ENCODE assay signal across 9 cellular contexts in genomic region chr7:149285581-149285975, GRCh38. TPM values are rescaled to one million over a fixed set of nuclear protein-coding genes. Genes with fewer than 3 reads are reported as not detected.
A peak's percentile ranks its signal among the peaks of the same experiment; 100 is the strongest.
DNase-seq lines count a peak whose midpoint lies in the region; ATAC-seq, FAIRE-seq and TF ChIP-seq lines count a peak whose summit lies in the region.
"Had no signal": no experiment of that assay in that cellular context is flagged by ENCODE, and none has a peak within 500 bp of the region (broad histone marks: within the 10 kb centered on the region; RNA-seq: fewer than 3 reads in every experiment).

No MANE protein-coding gene starts in this region.

- in situ Hi-C loops in GM12878 (cut with MboI), result no loop called here

- no peak for TF ChIP-seq RAD21 in GM12878 (IDR thresholded peaks at IDR 0.05; ENCODE audit: insufficient read depth, low read depth, low read length)

- H2AFZ ChIP-seq in GM12878 (ENCODE audit: control insufficient read depth, low read depth, low read length), result peak overlapping the region; percentile 62

- FAIRE-seq in GM12878 (lab: Jason Lieb, UNC) (no peak), RCC 7860 (lab: Jason Lieb, UNC) (no peak)
- FAIRE-seq: islet of Langerhans had no signal

- TF ChIP-seq CTCF in BE2C (IDR thresholded peaks at IDR 0.05; ENCODE audit: low read depth, low read length) (no peak), GM12878 (IDR thresholded peaks at IDR 0.05 in 2 of 3, conservative IDR thresholded peaks at IDR 0.05 in 1 of 3; ENCODE audit: control insufficient read depth in 2 of 3, extremely low read depth in 1 of 3, insufficient read depth in 1 of 3, low read depth in 3 of 3, low read length in 3 of 3) (no peak)

- CTCF ChIA-PET in GM12878 (lab: Yijun Ruan, JAX), result interaction anchor here (0.9 to 1.8 kb wide), 13 partner anchors 12 to 210 kb away, joined by 3 to 23 read pairs (median 4); partner anchors contain the start of genes ZNF212, ZNF282, ZNF398 and ZNF783

- H3K27ac ChIP-seq in GM12878 (ENCODE audit: control insufficient read depth, insufficient read depth), result no peak overlapping the region
- no peak overlapping the region for H3K27ac ChIP-seq in stomach smooth muscle (ENCODE audit: low read length)

- H3K27me3 ChIP-seq in BE2C (no peaks in the 10 kb centered on the region), GM12878 (replicated peaks in 1 of 2; ENCODE audit: control insufficient read depth in 2 of 2, insufficient read depth in 2 of 2, low read length in 1 of 2) (no peaks in the 10 kb centered on the region), stomach smooth muscle (ENCODE audit: control insufficient read depth in 1 of 2, insufficient read depth in 2 of 2, low read length in 2 of 2) (no peaks in the 10 kb centered on the region)

- H3K36me3 ChIP-seq in BE2C, result no peaks in the 10 kb centered on the region
- peaks cover 0 to 1% of the 10 kb centered on the region in 2 experiments; a peak in 2 of 4 replicates for H3K36me3 ChIP-seq in GM12878 (ENCODE audit: control insufficient read depth in 2 of 2, insufficient read depth in 2 of 2, low read length in 1 of 2)
- peaks cover 7 to 13% of the 10 kb centered on the region in 2 donors for H3K36me3 ChIP-seq in stomach smooth muscle (ENCODE audit: control insufficient read depth in 2 of 2, insufficient read depth in 2 of 2, low read length in 2 of 2)

- H3K9ac ChIP-seq in GM12878 (ENCODE audit: control insufficient read depth, insufficient read depth, low read length), result peak overlapping the region; percentile 47; the same call in 1 of the 2 replicates
- peak overlapping the region; percentile 82 to 85 for H3K9ac ChIP-seq in stomach smooth muscle (ENCODE audit: low read length in 2 of 2)

- H3K4me1 ChIP-seq in BE2C (no peaks in the 10 kb centered on the region), GM12878 (ENCODE audit: control insufficient read depth, insufficient read depth, low read length) (peaks cover 12% of the 10 kb centered on the region), stomach smooth muscle (ENCODE audit: control insufficient read depth, insufficient read depth, low read length) (peaks cover 13% of the 10 kb centered on the region)

- no peak for TF ChIP-seq POLR2A in GM12878 (IDR thresholded peaks at IDR 0.05; ENCODE audit: low read depth, low read length)

- H3K9me3 ChIP-seq in BE2C (no peaks in the 10 kb centered on the region), GM12878 (replicated peaks; ENCODE audit: control insufficient read depth, insufficient read depth, low read length) (no peaks in the 10 kb centered on the region), stomach smooth muscle (ENCODE audit: control insufficient read depth in 2 of 2, low read length in 2 of 2) (no peaks in the 10 kb centered on the region)

- RAD21 ChIA-PET in GM12878 (lab: Charles Lee; ENCODE audit: unreplicated experiment), result interaction anchor here (0.7 to 2.2 kb wide), 8 partner anchors 24 to 313 kb away, joined by 3 to 12 read pairs (median 4); partner anchors contain the start of genes ZNF282, ZNF425 and ZNF783

- POLR2A ChIA-PET in GM12878 (lab: Charles Lee), result interaction anchor here (1.1 kb wide), 2 partner anchors 22 to 301 kb away, joined by 4 to 7 read pairs; no protein-coding TSS in a partner anchor

- intact Hi-C loops in GM12878 (cut with micrococcal nuclease; ENCODE audit: unreplicated experiment), result loop anchor here (2.0 kb wide), 1 partner anchor 23 kb away; the partner anchor contains the start of gene ZNF783

- H3K79me2 ChIP-seq in GM12878 (ENCODE audit: control insufficient read depth, insufficient read depth, low read length), result no peaks in the 10 kb centered on the region

- H3K4me3 ChIP-seq in BE2C (ENCODE audit: low read depth, low read length) (peak overlapping the region; percentile 63), GM12878 (peak overlapping the region; percentile 64), stomach smooth muscle (ENCODE audit: low read length in 2 of 2) (peak overlapping the region; percentile 80 to 84)

- 33% methylated on average over 12 of the region's 12 CpGs for WGBS in GM12878 (ENCODE audit: insufficient coverage, insufficient replicate concordance, low lambda C conversion rate, missing lambda C conversion rate)

- BruUV-seq in GM12878 (replicated peaks; lab: Mats Ljungman, UMichigan), result no TSS peak

- TF ChIP-seq EP300 in GM12878 (IDR thresholded peaks at IDR 0.05; ENCODE audit: borderline replicate concordance in 1 of 2, control insufficient read depth in 1 of 2, low read depth in 2 of 2, low read length in 2 of 2), result no peak

- ATAC-seq in GM12878 (peak; percentile 14), GM18502 (IDR thresholded peaks at IDR 0.05; ENCODE audit: poor library complexity, unreplicated experiment) (no peak)

- DNase-seq in BE2C (no peak), HK-2 (ENCODE audit: unreplicated experiment) (peak; percentile 50), GM12878 (ENCODE audit: low read depth, low spot score) (no peak), iris pigment epithelial cell (ENCODE audit: low read depth) (peak; percentile 28), RCC 7860 (ENCODE audit: low spot score) (no peak), CD1c-positive myeloid dendritic cell (ENCODE audit: extremely low spot score) (no peak)

- H4K20me1 ChIP-seq in GM12878 (ENCODE audit: control insufficient read depth, insufficient read depth), result no peaks in the 10 kb centered on the region

- SMC1A ChIA-PET in GM12878 (lab: Charles Lee; ENCODE audit: uncharacterized antibody, unreplicated experiment), result interaction anchor here (1.1 to 1.6 kb wide), 6 partner anchors 12 to 137 kb away, joined by 3 to 5 read pairs (median 3); partner anchors contain the start of genes ZNF282 and ZNF783

- H3K4me2 ChIP-seq in GM12878 (ENCODE audit: control insufficient read depth, insufficient read depth), result peak overlapping the region; percentile 95

TF ChIP-seq in GM12878, 131 proteins besides CTCF, POLR2A, EP300 and RAD21 (continues in another document):
- TF ChIP-seq HCFC1 (IDR thresholded peaks at IDR 0.05; ENCODE audit: low read length) (no peak), SIX5 (IDR thresholded peaks at IDR 0.05; ENCODE audit: low read depth, low read length, severe bottlenecking) (no peak), BMI1 (IDR thresholded peaks at IDR 0.05; ENCODE audit: borderline replicate concordance) (no peak), SUPT20H (IDR thresholded peaks at IDR 0.05; ENCODE audit: borderline replicate concordance, control insufficient read depth, low read depth, low read length) (no peak), NFIC (IDR thresholded peaks at IDR 0.05; ENCODE audit: low read depth, low read length) (no peak), JUNB (IDR thresholded peaks at IDR 0.05) (no peak), GABPA (IDR thresholded peaks at IDR 0.05; ENCODE audit: low read depth) (no peak)

RNA-seq across cellular contexts. Expression of gene ZNF783, which starts 23.6 kb away (rescaled TPM):
- 11.8 TPM for polyA plus RNA-seq in BE2C (2012; ENCODE audit: insufficient read depth, insufficient read length, low read depth)
- 38.1 and 45.8 TPM in 2 replicates for total RNA-seq in GM12878 (2013; cell fraction: nucleolus; rRNA removed)
- 9.9 and 10.5 TPM in 2 replicates for total RNA-seq in GM12878 (2014; rRNA removed)
- total RNA-seq in GM12878 (2014; rRNA removed; fragmentation: Illumina TruSeq; extraction: Trizol), result 5.6 and 6.1 TPM in 2 replicates
- 12.9 and 14.4 TPM in 2 replicates for total RNA-seq in GM12878 (2021)
- 4.5 TPM for polyA plus RNA-seq in GM12878 (2011; ENCODE audit: low read depth)
- 6.2 and 8.0 TPM in 2 replicates for polyA plus RNA-seq in GM12878 (2011; rRNA removed)
- 8.0 and 11.7 TPM in 2 replicates for polyA plus RNA-seq in GM12878 (2011; cell fraction: cytosol; rRNA removed)
- polyA plus RNA-seq in GM12878 (2011; cell fraction: nucleus; rRNA removed), result 49.6 and 61.3 TPM in 2 replicates
- 5.6 and 7.7 TPM in 2 replicates for polyA plus RNA-seq in GM12878 (2012)
- polyA plus RNA-seq in GM12878 (2014; fragmentation: Illumina TruSeq; extraction: Trizol), result 6.5 and 7.0 TPM in 2 replicates
- 1 to 10 TPM; 2.0 to 2.8 TPM for polyA plus RNA-seq in GM12878 (2014; fragmentation: Nextera tagmentation; extraction: Ambion mirVana)
- polyA plus RNA-seq in GM12878 (2014; rRNA removed), result 11.1 and 11.8 TPM in 2 replicates
- 1 to 10 TPM; 5.7 TPM for polyA plus RNA-seq in GM12878 (2016; fragmentation: Nextera tagmentation; extraction: Ambion mirVana)
- 3.8 and 7.2 TPM in 2 replicates for polyA minus RNA-seq in GM12878 (2011; rRNA and poly(A)+ RNA removed)
- 3.5 and 4.9 TPM in 2 replicates for polyA minus RNA-seq in GM12878 (2011; cell fraction: cytosol; rRNA and poly(A)+ RNA removed)
- 8.8 and 15.0 TPM in 2 replicates for polyA minus RNA-seq in GM12878 (2011; cell fraction: nucleus; rRNA and poly(A)+ RNA removed)

RNA-seq across cellular contexts. Expression of gene ZNF212, which starts 46.1 kb away (rescaled TPM):
- 18.6 TPM for polyA plus RNA-seq in BE2C (2012; ENCODE audit: insufficient read depth, insufficient read length, low read depth)
- 16.7 and 19.2 TPM in 2 replicates for total RNA-seq in GM12878 (2013; cell fraction: nucleolus; rRNA removed)
- total RNA-seq in GM12878 (2014; rRNA removed) (4.6 and 5.6 TPM in 2 replicates), GM12878 (2014; rRNA removed; fragmentation: Illumina TruSeq; extraction: Trizol) (4.4 TPM in 2 replicates), GM12878 (2021) (9.4 and 11.6 TPM in 2 replicates)
- 4.9 TPM for polyA plus RNA-seq in GM12878 (2011; ENCODE audit: low read depth)
- polyA plus RNA-seq in GM12878 (2011; rRNA removed) (3.1 and 3.7 TPM in 2 replicates), GM12878 (2014; fragmentation: Illumina TruSeq; extraction: Trizol) (3.3 and 5.7 TPM in 2 replicates), GM12878 (2014; fragmentation: Nextera tagmentation; extraction: Ambion mirVana) (1 to 10 TPM; 1.2 to 2.1 TPM), GM12878 (2014; rRNA removed) (5.1 and 6.1 TPM in 2 replicates), GM12878 (2016; fragmentation: Nextera tagmentation; extraction: Ambion mirVana) (1 to 10 TPM; 8.7 to 9.6 TPM)
- polyA plus RNA-seq in GM12878 (2011; cell fraction: cytosol; rRNA removed), result 4.3 and 5.1 TPM in 2 replicates
- 8.6 and 11.1 TPM in 2 replicates for polyA plus RNA-seq in GM12878 (2011; cell fraction: nucleus; rRNA removed)
- 5.6 and 6.9 TPM in 2 replicates for polyA plus RNA-seq in GM12878 (2012)
- polyA minus RNA-seq in GM12878 (2011; rRNA and poly(A)+ RNA removed), result 2.0 and 5.6 TPM in 2 replicates
- polyA minus RNA-seq in GM12878 (2011; cell fraction: cytosol; rRNA and poly(A)+ RNA removed), result 1.2 and 2.1 TPM in 2 replicates
- 4.6 and 7.7 TPM in 2 replicates for polyA minus RNA-seq in GM12878 (2011; cell fraction: nucleus; rRNA and poly(A)+ RNA removed)

Comparison
In these comparisons a context has a peak if more than half of its experiments do, and no peak if none do; other contexts are left out.
1. DNase-seq: peak in HK-2 (single experiment) and iris pigment epithelial cell (single experiment); none in BE2C (single experiment), GM12878 (single experiment), RCC 7860 (single experiment) and CD1c-positive myeloid dendritic cell (single experiment).
2. Peak in every context shown above with its lines, with median percentiles within 50 percentile points of each other: H3K4me3 ChIP-seq.